8 cellular contexts compared by ENCODE assay signal in the genomic region with DNA sequence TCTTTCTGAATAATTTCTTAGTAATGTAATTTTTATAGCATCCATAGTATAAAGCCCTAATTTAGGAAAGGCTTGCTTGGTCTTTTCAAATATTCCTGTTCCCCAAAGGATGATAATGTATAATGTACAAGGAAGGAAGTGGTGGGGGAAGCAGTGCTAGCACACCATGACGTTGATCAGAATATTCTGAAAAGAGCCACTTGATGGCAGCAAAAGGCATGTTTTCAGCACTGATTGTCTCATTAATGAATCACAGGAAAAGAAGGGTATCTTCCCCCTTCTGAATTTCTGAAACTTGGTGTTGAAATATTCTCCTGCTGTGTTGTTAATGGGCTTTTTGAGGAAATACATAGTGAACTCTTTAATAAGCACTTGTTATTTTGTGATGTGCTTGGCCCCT.
DNase-seq lines count a peak whose midpoint lies in the region; ATAC-seq and TF ChIP-seq lines count a peak whose summit lies in the region.

No MANE protein-coding gene starts in this region.

- TF ChIP-seq CTCF in astrocyte of the cerebellum (IDR thresholded peaks at IDR 0.05; ENCODE audit: low read depth, low read length, missing control alignments) (peak; percentile 50), type B pancreatic cell (conservative IDR thresholded peaks at IDR 0.05) (peak; percentile 79)

- peaks cover 10% of the 10 kb centered on the region for H3K4me1 Mint-ChIP-seq in type B pancreatic cell (ENCODE audit: unreplicated experiment)

- no peaks in the 10 kb centered on the region for H3K36me3 Mint-ChIP-seq in type B pancreatic cell

- H3K4me3 Mint-ChIP-seq in type B pancreatic cell = no peak overlapping the region

- peak; percentile 97 for ATAC-seq in GM19372 (IDR thresholded peaks at IDR 0.05; ENCODE audit: low read depth, unreplicated experiment)
- peak; percentile 98 for ATAC-seq in HG03159 (IDR thresholded peaks at IDR 0.05; ENCODE audit: unreplicated experiment)

- DNase-seq in ELR (ENCODE audit: low read depth) = peak; percentile 68
- peak; percentile 44 for DNase-seq in NCI-H510A treated with DMSO at 0.1 percent for 48 hours (lab: John Stamatoyannopoulos, UW)
- peak; percentile 40 for DNase-seq in astrocyte of the cerebellum (ENCODE audit: low read depth)
- DNase-seq in iris pigment epithelial cell (ENCODE audit: low read depth) = peak; percentile 66
- DNase-seq in type B pancreatic cell (ENCODE audit: extremely low spot score, unreplicated experiment) = no peak
- no peak for DNase-seq in cerebellar nuclear complex (lab: John Stamatoyannopoulos, UW)

- H3K4me3 ChIP-seq in astrocyte of the cerebellum (ENCODE audit: low read depth, low read length) = no peak overlapping the region

- H3K27me3 Mint-ChIP-seq in type B pancreatic cell = no peaks in the 10 kb centered on the region

- in situ Hi-C loops in astrocyte of the cerebellum (cut with HindIII; ENCODE audit: low sequenced_read_pairs) = no loop called here

- H3K27ac Mint-ChIP-seq in type B pancreatic cell = no peak overlapping the region

- H3K9me3 Mint-ChIP-seq in type B pancreatic cell = no peaks in the 10 kb centered on the region

Comparison
In these comparisons a context has a peak if more than half of its experiments do, and no peak if none do; other contexts are left out.
1. DNase-seq: peak in ELR (single experiment), NCI-H510A treated with DMSO at 0.1 percent for 48 hours (single experiment), astrocyte of the cerebellum (single experiment) and iris pigment epithelial cell (single experiment); none in type B pancreatic cell (single experiment) and cerebellar nuclear complex (0 of 2).